In genomic region chr11:128174465-128175101, GRCh38 we compare ENCODE assay signal across 1 cellular context.
TF ChIP-seq lines count a peak whose summit lies in the region.

No MANE protein-coding gene starts in this region.

TF ChIP-seq in SK-N-SH, 30 proteins besides CTCF, POLR2A, EP300 and RAD21 (continued from another document):
- 0 out of 2 replicates have a peak, but pooled peaks have one; percentile 16 for TF ChIP-seq ZBTB33 (IDR thresholded peaks at IDR 0.05; ENCODE audit: borderline replicate concordance, low read depth)
- TF ChIP-seq EZH2phosphoT487 (IDR thresholded peaks at IDR 0.05; ENCODE audit: borderline replicate concordance, low read depth), result no peak
- TF ChIP-seq TCF12 (IDR thresholded peaks at IDR 0.05), result peak; percentile 70
